8 cellular contexts compared by ENCODE assay signal in the genomic region with DNA sequence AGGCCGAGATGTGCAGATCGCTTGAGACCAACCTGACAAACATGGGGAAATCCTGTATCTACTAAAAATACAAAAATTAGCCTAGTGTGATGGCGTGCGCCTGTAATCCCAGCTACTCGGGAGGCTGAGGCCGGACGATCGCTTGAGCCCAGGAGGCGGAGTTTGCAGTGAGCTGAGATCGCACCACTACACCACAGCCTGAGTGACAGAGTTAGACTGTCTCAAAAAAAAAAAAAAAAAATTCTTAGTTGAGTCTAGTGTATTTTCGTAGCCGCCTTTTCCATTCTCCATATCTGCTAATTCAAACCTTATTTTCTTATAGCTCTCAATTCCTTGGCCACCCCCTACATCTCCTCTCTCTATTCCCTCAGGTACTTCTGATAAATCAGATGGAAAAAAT. TPM values are rescaled to one million over a fixed set of nuclear protein-coding genes. Genes with fewer than 3 reads are reported as not detected.
DNase-seq lines count a peak whose midpoint lies in the region; ATAC-seq and TF ChIP-seq lines count a peak whose summit lies in the region.

No MANE protein-coding gene starts in this region.

- peak overlapping the region in 17 of 59 donors; percentile 68 to 96 (median 90) for H3K27ac ChIP-seq in dorsolateral prefrontal cortex

- H3K27me3 ChIP-seq in dorsolateral prefrontal cortex = no peaks in the 10 kb centered on the region

- H3K27me3 Mint-ChIP-seq in type B pancreatic cell = no peaks in the 10 kb centered on the region

- peak overlapping the region; percentile 100 for H3K4me3 Mint-ChIP-seq in type B pancreatic cell

- peak; percentile 13 for DNase-seq in NCI-H748 (lab: John Stamatoyannopoulos, UW; ENCODE audit: unreplicated experiment)
- no peak for DNase-seq in NCI-H748 treated with DMSO at 0.1 percent for 48 hours (lab: John Stamatoyannopoulos, UW)
- DNase-seq in UCSD-AML1 (lab: John Stamatoyannopoulos, UW; ENCODE audit: unreplicated experiment) = peak; percentile 28
- DNase-seq in dorsolateral prefrontal cortex = no peak
- DNase-seq in myocyte (ENCODE audit: low read depth) = peak; percentile 26
- DNase-seq in type B pancreatic cell (ENCODE audit: extremely low spot score, unreplicated experiment) = no peak

- H3K4me3 ChIP-seq in dorsolateral prefrontal cortex = peak overlapping the region; percentile 67 to 100 (median 93)

- peaks cover 28% of the 10 kb centered on the region for H3K4me1 Mint-ChIP-seq in type B pancreatic cell (ENCODE audit: unreplicated experiment)

- ATAC-seq in GM19397 (IDR thresholded peaks at IDR 0.05; ENCODE audit: unreplicated experiment) = no peak
- ATAC-seq in HG03175 (IDR thresholded peaks at IDR 0.05; ENCODE audit: unreplicated experiment) = no peak

- H3K9me3 Mint-ChIP-seq in type B pancreatic cell = no peaks in the 10 kb centered on the region

- peaks cover 15% of the 10 kb centered on the region for H3K36me3 Mint-ChIP-seq in type B pancreatic cell

- no peak for TF ChIP-seq CTCF in dorsolateral prefrontal cortex (IDR thresholded peaks at IDR 0.05 in 54 of 56, conservative IDR thresholded peaks at IDR 0.05 in 2 of 56; ENCODE audit: low read depth in 1 of 56, partially characterized antibody in 56 of 56)
- TF ChIP-seq CTCF in type B pancreatic cell (conservative IDR thresholded peaks at IDR 0.05) = no peak

- peak overlapping the region; percentile 99 for H3K27ac Mint-ChIP-seq in type B pancreatic cell

- intact Hi-C loops in dorsolateral prefrontal cortex (cut with DNase I) = loop anchor here (2.0 to 10.0 kb wide), 2 partner anchors 15 to 1035 kb away; a partner anchor contains a TSS

RNA-seq across cellular contexts. Expression of a gene that starts 1.0 kb away (rescaled TPM):
- total RNA-seq in dorsolateral prefrontal cortex (100 to 1,000 TPM in 4 of 120 experiments, 10 to 100 TPM in 116; 49.6 to 108 (median 83.7) TPM), myocyte (145 and 171 TPM in 2 replicates), type B pancreatic cell (ENCODE audit: low replicate concordance) (95.1 and 117 TPM in 2 replicates)
- 72.0 TPM for polyA plus RNA-seq in myocyte (2012)

RNA-seq across cellular contexts. Expression of a gene that starts 2.3 kb away (rescaled TPM):
- total RNA-seq in dorsolateral prefrontal cortex (10 to 100 TPM in 95 of 120 experiments, 1 to 10 TPM in 25; 7.5 to 14.3 (median 11.1) TPM), myocyte (19.2 and 21.2 TPM in 2 replicates), type B pancreatic cell (ENCODE audit: low replicate concordance) (21.1 and 23.2 TPM in 2 replicates)
- polyA plus RNA-seq in myocyte (2012) = 10.9 TPM

Comparison
In these comparisons a context has a peak if more than half of its experiments do, and no peak if none do; other contexts are left out.
1. DNase-seq: peak in NCI-H748 (single experiment), UCSD-AML1 (single experiment) and myocyte (single experiment); none in NCI-H748 treated with DMSO at 0.1 percent for 48 hours (single experiment), dorsolateral prefrontal cortex (0 of 10) and type B pancreatic cell (single experiment).